In genomic region chr10:51522858-51523257, GRCh38 we compare ENCODE assay signal across 24 cellular contexts.
"Had no signal": no experiment of that assay in that cellular context is flagged by ENCODE, and none has a peak within 500 bp of the region (broad histone marks: within the 10 kb centered on the region; RNA-seq: fewer than 3 reads in every experiment).

No MANE protein-coding gene starts in this region.

- H3K36me3 ChIP-seq: SJCRH30 had no signal

- H3K9me3 ChIP-seq: SJCRH30, SK-N-SH had no signal

- ATAC-seq: activated CD8-positive, alpha-beta memory T cell treated with anti-CD3 and anti-CD28 coated beads, Interleukin-2, amount 10 ng/mL, durations not matched to agents 7 days and 5 days; activated T-cell treated with anti-CD3 and anti-CD28 coated beads, Interleukin-2, amount 50 U/mL, for 4 hours; Panc1; Right ventricle myocardium inferior; WTC11 had no signal

- DNase-seq: activated CD4-positive, alpha-beta T cell treated with anti-CD3 and anti-CD28 coated beads, Interleukin-2, amount 10 ng/mL, durations not matched to agents 24 days and 14 days; activated CD4-positive, alpha-beta T cell treated with anti-CD3 and anti-CD28 coated beads, Interleukin-2, amount 50 U/mL, for 48 hours; activated CD4-positive, CD25-positive, alpha-beta regulatory T cell treated with anti-CD3 and anti-CD28 coated beads, Interleukin-2, amount 50 U/mL, for 72 hours; activated CD8-positive, alpha-beta memory T cell treated with anti-CD3 and anti-CD28 coated beads, Interleukin-2, amount 10 ng/mL, durations not matched to agents 7 days and 5 days; activated effector memory CD4-positive, alpha-beta T cell treated with anti-CD3 and anti-CD28 coated beads, Interleukin-2, amount 50 U/mL, for 16 hours; activated naive CD4-positive, alpha-beta T cell treated with Interleukin-2 at 50 U/mL for 16 hours; activated T-cell treated with anti-CD3 and anti-CD28 coated beads, Interleukin-2, amount 50 U/mL, for 4 hours; anterior cingulate cortex; caudate nucleus; KG1; NCI-H1105; NCI-H1436; NCI-H1694 treated with DMSO at 0.1 percent for 48 hours; NCI-H2029 treated with DMSO at 0.1 percent for 48 hours; NCI-H510A treated with DMSO at 0.1 percent for 48 hours; NCI-H69; NK-92 treated with Interleukin-12 subunit alpha and Interleukin-12 subunit beta, amount 100 ng/mL, for 24 hours; OCI-M1; RPMI8226; SJCRH30; SK-N-SH had no signal

- H3K27me3 ChIP-seq: SJCRH30 had no signal

- H3K9ac ChIP-seq: SK-N-SH had no signal

- H3K4me2 ChIP-seq: SK-N-SH had no signal

- H3K27ac ChIP-seq: SJCRH30 had no signal

- H3K4me3 ChIP-seq: SJCRH30 had no signal

- H3K4me1 ChIP-seq: SJCRH30 had no signal
